In the genomic region with DNA sequence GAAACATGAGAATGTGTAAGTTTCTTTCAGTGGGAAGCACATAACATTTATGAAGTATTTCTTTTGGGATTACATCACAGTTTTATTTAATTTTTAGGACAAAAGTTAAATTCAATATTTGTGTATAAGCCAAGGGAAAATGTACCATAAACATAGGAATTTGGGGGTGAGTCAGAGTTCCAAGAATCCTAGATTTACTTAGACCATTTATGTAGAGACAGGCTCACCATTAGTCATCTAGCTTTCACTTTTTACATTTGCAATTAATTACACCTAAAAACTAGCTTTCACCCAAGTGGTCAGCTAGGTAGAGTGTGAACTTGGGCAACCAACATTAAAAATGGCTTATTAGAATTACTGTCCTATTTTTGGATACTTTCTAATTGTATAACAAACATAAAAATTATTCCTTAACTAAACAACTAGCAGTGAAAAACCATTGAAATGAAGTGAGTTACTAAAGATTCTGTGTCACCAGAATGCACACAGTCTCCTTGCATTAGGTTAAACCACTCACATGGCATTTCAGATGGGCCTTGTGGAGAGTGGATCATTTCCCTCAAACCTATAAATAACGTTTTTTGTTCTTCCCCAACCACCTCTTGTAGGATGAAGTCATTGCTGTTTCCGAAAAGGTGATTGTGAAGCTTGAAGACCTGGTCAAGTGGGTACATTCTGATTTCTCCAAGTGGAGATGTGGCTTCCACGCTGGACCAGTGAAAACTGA, we compare ENCODE assay signal across 9 cellular contexts. TPM values are rescaled to one million over a fixed set of nuclear protein-coding genes. Genes with fewer than 3 reads are reported as not detected.
DNase-seq lines count a peak whose midpoint lies in the region; ATAC-seq and TF ChIP-seq lines count a peak whose summit lies in the region.
"Had no signal": no experiment of that assay in that cellular context is flagged by ENCODE, and none has a peak within 500 bp of the region (broad histone marks: within the 10 kb centered on the region; RNA-seq: fewer than 3 reads in every experiment).

No MANE protein-coding gene starts in this region.

- no peak for DNase-seq in CD4-positive, alpha-beta memory T cell
- DNase-seq in caudate nucleus (lab: John Stamatoyannopoulos, UW) (no peak), osteocyte (ENCODE audit: extremely low spot score, unreplicated experiment) (no peak), Right ventricle myocardium superior (no peak)
- DNase-seq in stimulated activated CD4-positive, alpha-beta T cell treated with anti-CD3 and anti-CD28 coated beads, Interleukin-4, amount 100 ng/mL, for 24 hours = no peak
- DNase-seq: Karpas-422 had no signal

- no peak overlapping the region for H3K4me3 ChIP-seq in CD4-positive, alpha-beta memory T cell (ENCODE audit: low read length in 2 of 2)
- no peak overlapping the region for H3K4me3 ChIP-seq in OCI-LY3 (ENCODE audit: low read length)

- H3K27me3 Mint-ChIP-seq in CD4-positive, alpha-beta memory T cell = no peaks in the 10 kb centered on the region
- no peaks in the 10 kb centered on the region for H3K27me3 Mint-ChIP-seq in osteocyte (ENCODE audit: unreplicated experiment)

- POLR2A ChIA-PET in CD4-positive, alpha-beta memory T cell (lab: Charles Lee; ENCODE audit: partially characterized antibody) = interaction anchor here (0.6 to 10.5 kb wide), 11 partner anchors 8 to 174 kb away, joined by 3 to 175 read pairs (median 3); a partner anchor contains a TSS

- no peaks in the 10 kb centered on the region for H3K9me3 Mint-ChIP-seq in CD4-positive, alpha-beta memory T cell
- no peaks in the 10 kb centered on the region for H3K9me3 Mint-ChIP-seq in osteocyte (ENCODE audit: unreplicated experiment)

- no peaks in the 10 kb centered on the region for H4K20me1 ChIP-seq in OCI-LY3 (ENCODE audit: insufficient read depth, low read length)

- H3K4me2 ChIP-seq in OCI-LY3 (ENCODE audit: low read length) = peak overlapping the region; percentile 10; the same call in 1 of the 2 replicates

- no peak overlapping the region for H3K27ac ChIP-seq in CD4-positive, alpha-beta memory T cell (ENCODE audit: low read depth, low read length)
- no peak overlapping the region for H3K27ac ChIP-seq in OCI-LY3 (ENCODE audit: low read length)
- peak overlapping the region; percentile 9 for H3K27ac ChIP-seq in caudate nucleus (ENCODE audit: low read depth, low read length)

- no peaks in the 10 kb centered on the region for H3K36me3 ChIP-seq in CD4-positive, alpha-beta memory T cell (ENCODE audit: insufficient read depth, low read length)
- peaks cover 6% of the 10 kb centered on the region for H3K36me3 ChIP-seq in OCI-LY3 (replicated peaks; ENCODE audit: low read depth, low read length)

- TF ChIP-seq CTCF in OCI-LY3 (IDR thresholded peaks at IDR 0.05; ENCODE audit: low read depth, low read length) = no peak
- TF ChIP-seq CTCF in osteocyte (IDR thresholded peaks at IDR 0.05) = no peak

- H3K4me1 Mint-ChIP-seq in CD4-positive, alpha-beta memory T cell = peaks cover 59 to 87% (median 71%) of the 10 kb centered on the region in 4 donors
- peaks cover 79% of the 10 kb centered on the region for H3K4me1 Mint-ChIP-seq in osteocyte (ENCODE audit: unreplicated experiment)

- ATAC-seq in GM18498 (IDR thresholded peaks at IDR 0.05; ENCODE audit: unreplicated experiment) (no peak), HG02763 (IDR thresholded peaks at IDR 0.05; ENCODE audit: unreplicated experiment) (no peak), Right ventricle myocardium superior (ENCODE audit: poor library complexity) (no peak)

- H3K9ac ChIP-seq in OCI-LY3 (ENCODE audit: low read length) = no peak overlapping the region

- H3K27ac Mint-ChIP-seq in CD4-positive, alpha-beta memory T cell = peak overlapping the region; percentile 81 to 94 (median 89)
- peak overlapping the region; percentile 94 for H3K27ac Mint-ChIP-seq in osteocyte (ENCODE audit: unreplicated experiment)

- no peaks in the 10 kb centered on the region for H3K9me3 ChIP-seq in CD4-positive, alpha-beta memory T cell (ENCODE audit: control insufficient read depth in 1 of 2, low read length in 2 of 2)
- no peaks in the 10 kb centered on the region for H3K9me3 ChIP-seq in OCI-LY3 (ENCODE audit: insufficient read depth, low read length)

- CTCF ChIA-PET in CD4-positive, alpha-beta memory T cell (lab: Charles Lee; ENCODE audit: partially characterized antibody) = interaction anchor here (0.6 to 10.1 kb wide), 4 partner anchors 39 to 148 kb away, joined by 3 to 115 read pairs (median 4); a partner anchor contains a TSS

- peaks cover 78% of the 10 kb centered on the region for H3K4me1 ChIP-seq in CD4-positive, alpha-beta memory T cell (ENCODE audit: insufficient read depth, low read length)
- H3K4me1 ChIP-seq in OCI-LY3 (ENCODE audit: low read length) = peaks cover 58% of the 10 kb centered on the region

- no peaks in the 10 kb centered on the region for H3K79me2 ChIP-seq in OCI-LY3 (ENCODE audit: low read length)

- intact Hi-C loops in CD4-positive, alpha-beta memory T cell (cut with micrococcal nuclease) = no loop called here
- intact Hi-C loops in Right ventricle myocardium superior (cut with DNase I) = no loop called here

- H2AFZ ChIP-seq in OCI-LY3 (ENCODE audit: low read depth, low read length) = no peak overlapping the region

- peaks cover 16 to 20% of the 10 kb centered on the region in 2 donors for H3K36me3 Mint-ChIP-seq in CD4-positive, alpha-beta memory T cell
- peaks cover 18% of the 10 kb centered on the region for H3K36me3 Mint-ChIP-seq in osteocyte (ENCODE audit: unreplicated experiment)

- no peaks in the 10 kb centered on the region for H3K27me3 ChIP-seq in CD4-positive, alpha-beta memory T cell (ENCODE audit: insufficient read depth, low read length)
- no peaks in the 10 kb centered on the region for H3K27me3 ChIP-seq in OCI-LY3 (ENCODE audit: low read depth, low read length)

- peak overlapping the region in 7 of 8 donors; percentile 26 to 83 (median 76) for H3K4me3 Mint-ChIP-seq in CD4-positive, alpha-beta memory T cell
- peak overlapping the region; percentile 22 for H3K4me3 Mint-ChIP-seq in osteocyte (ENCODE audit: unreplicated experiment)

RNA-seq across cellular contexts. Expression of a gene that starts 38.2 kb away (rescaled TPM):
- total RNA-seq in CD4-positive, alpha-beta memory T cell = 10 to 100 TPM; 41.9 TPM
- polyA plus RNA-seq in CD4-positive, alpha-beta memory T cell = 10 to 100 TPM; 30.9 to 49.6 TPM
- 87.3 and 89.4 TPM in 2 replicates for total RNA-seq in osteocyte
- 13.2 TPM for total RNA-seq in Right ventricle myocardium superior
